In genomic region chr5:134026521-134027202, GRCh38 we compare ENCODE assay signal across 8 cellular contexts. TPM values are rescaled to one million over a fixed set of nuclear protein-coding genes. Genes with fewer than 3 reads are reported as not detected.
DNase-seq lines count a peak whose midpoint lies in the region; ATAC-seq and TF ChIP-seq lines count a peak whose summit lies in the region.

No MANE protein-coding gene starts in this region.

- H3K4me1 Mint-ChIP-seq in CD4-positive, CD25-positive, alpha-beta regulatory T cell: no peaks in the 10 kb centered on the region

- peak in 2 of 3 donors; percentile 43 to 64 for DNase-seq in CD4-positive, CD25-positive, alpha-beta regulatory T cell
- DNase-seq in GM19240 (ENCODE audit: insufficient read length, low spot score) (peak; percentile 65), SHP77 (lab: John Stamatoyannopoulos, UW) (peak; percentile 56 to 85), hepatic stellate cell (ENCODE audit: low spot score) (peak; percentile 64)
- peak; percentile 62 for DNase-seq in activated naive CD4-positive, alpha-beta T cell treated with anti-CD3 and anti-CD28 coated beads, Interleukin-2, amount 50 U/mL, for 16 hours
- DNase-seq in stimulated activated CD8-positive, alpha-beta memory T cell treated with anti-CD3 and anti-CD28 coated beads, Interleukin-4, amount 100 ng/mL, for 48 hours: peak; percentile 60

- H3K4me3 Mint-ChIP-seq in CD4-positive, CD25-positive, alpha-beta regulatory T cell: no peak overlapping the region

- peaks cover 0 to 2% (median 0%) of the 10 kb centered on the region in 7 donors for H3K9me3 Mint-ChIP-seq in CD4-positive, CD25-positive, alpha-beta regulatory T cell

- peak; percentile 76 for TF ChIP-seq CTCF in LNCAP (IDR thresholded peaks at IDR 0.05)

- no peak overlapping the region for H3K4me3 ChIP-seq in CD4-positive, CD25-positive, alpha-beta regulatory T cell (ENCODE audit: low read depth, low read length)

- ATAC-seq in CD4-positive, CD25-positive, alpha-beta regulatory T cell (ENCODE audit: low read depth in 2 of 2): peak; percentile 84 to 94
- no peak for ATAC-seq in GM18505 (IDR thresholded peaks at IDR 0.05; ENCODE audit: unreplicated experiment)

- TF ChIP-seq POLR2A in GM18505 (IDR thresholded peaks at IDR 0.05; ENCODE audit: borderline replicate concordance, extremely low read depth, insufficient read depth, insufficient read length): no peak

- H3K4me1 ChIP-seq in CD4-positive, CD25-positive, alpha-beta regulatory T cell (ENCODE audit: control insufficient read depth, insufficient read depth, low read length, poor library complexity, severe bottlenecking): no peaks in the 10 kb centered on the region

- no peak overlapping the region for H3K27ac ChIP-seq in CD4-positive, CD25-positive, alpha-beta regulatory T cell (ENCODE audit: insufficient read depth, low read length, poor library complexity, severe bottlenecking)

- H3K27ac Mint-ChIP-seq in CD4-positive, CD25-positive, alpha-beta regulatory T cell: no peak overlapping the region

- no peaks in the 10 kb centered on the region for H3K36me3 Mint-ChIP-seq in CD4-positive, CD25-positive, alpha-beta regulatory T cell

- H3K9me3 ChIP-seq in CD4-positive, CD25-positive, alpha-beta regulatory T cell (ENCODE audit: control insufficient read depth in 2 of 2, low read length in 2 of 2): no peaks in the 10 kb centered on the region

- H3K27me3 Mint-ChIP-seq in CD4-positive, CD25-positive, alpha-beta regulatory T cell: peaks cover 18% of the 10 kb centered on the region

- no peaks in the 10 kb centered on the region for H3K36me3 ChIP-seq in CD4-positive, CD25-positive, alpha-beta regulatory T cell (ENCODE audit: control insufficient read depth, insufficient read depth, low read length)

- peaks cover 3% of the 10 kb centered on the region for H3K27me3 ChIP-seq in CD4-positive, CD25-positive, alpha-beta regulatory T cell (ENCODE audit: control insufficient read depth, insufficient read depth, low read length)

RNA-seq across cellular contexts. Expression of gene VDAC1, which starts 21.9 kb away (rescaled TPM):
- total RNA-seq in CD4-positive, CD25-positive, alpha-beta regulatory T cell: 56.0 TPM
- 100 to 1,000 TPM in 2 of 4 donors, 10 to 100 TPM in 2; 85.4 to 104 (median 97.6) TPM for polyA plus RNA-seq in CD4-positive, CD25-positive, alpha-beta regulatory T cell

RNA-seq across cellular contexts. Expression of gene C5orf15, which starts 58.2 kb away (rescaled TPM):
- total RNA-seq in CD4-positive, CD25-positive, alpha-beta regulatory T cell: 12.9 TPM
- polyA plus RNA-seq in CD4-positive, CD25-positive, alpha-beta regulatory T cell: 10 to 100 TPM; 24.0 to 34.8 (median 26.8) TPM
